In the genomic region with DNA sequence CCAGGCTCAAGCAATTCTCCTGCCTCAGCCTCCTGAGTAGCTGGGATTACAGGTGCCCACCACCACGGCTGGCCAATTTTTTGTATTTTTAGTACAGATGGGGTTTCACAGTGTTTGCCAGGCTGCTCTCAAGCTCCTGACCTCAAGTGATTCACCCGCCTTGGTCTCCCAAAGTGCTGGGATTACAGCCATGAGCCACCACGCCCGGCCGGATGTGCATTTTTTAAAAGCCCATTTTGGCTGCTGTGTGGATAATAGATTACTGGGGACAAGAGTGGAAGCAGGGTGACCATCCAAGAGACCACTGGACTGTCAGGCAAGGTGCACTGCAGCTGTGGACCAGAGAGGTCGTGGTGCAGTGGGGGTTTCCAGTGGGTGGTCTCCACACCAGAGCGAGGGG, we compare ENCODE assay signal across 3 cellular contexts.
A peak's percentile ranks its signal among the peaks of the same experiment; 100 is the strongest.
TF ChIP-seq lines count a peak whose summit lies in the region.

No MANE protein-coding gene starts in this region.

TF ChIP-seq in IMR-90, 13 proteins besides CTCF, POLR2A, EP300 and RAD21:
- TF ChIP-seq RFX5 (IDR thresholded peaks at IDR 0.05; ENCODE audit: low read depth, low read length), result no peak
- TF ChIP-seq BHLHE40 (IDR thresholded peaks at IDR 0.05; ENCODE audit: low read depth, low read length), result no peak
- TF ChIP-seq, protein P1, sequence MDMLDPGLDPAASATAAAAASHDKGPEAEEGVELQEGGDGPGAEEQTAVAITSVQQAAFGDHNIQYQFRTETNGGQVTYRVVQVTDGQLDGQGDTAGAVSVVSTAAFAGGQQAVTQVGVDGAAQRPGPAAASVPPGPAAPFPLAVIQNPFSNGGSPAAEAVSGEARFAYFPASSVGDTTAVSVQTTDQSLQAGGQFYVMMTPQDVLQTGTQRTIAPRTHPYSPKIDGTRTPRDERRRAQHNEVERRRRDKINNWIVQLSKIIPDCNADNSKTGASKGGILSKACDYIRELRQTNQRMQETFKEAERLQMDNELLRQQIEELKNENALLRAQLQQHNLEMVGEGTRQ (IDR thresholded peaks at IDR 0.05; ENCODE audit: low read depth, low read length), result no peak
- TF ChIP-seq CHD1 (IDR thresholded peaks at IDR 0.05; ENCODE audit: low read depth, low read length), result no peak
- no peak for TF ChIP-seq MXI1 (IDR thresholded peaks at IDR 0.05; ENCODE audit: borderline replicate concordance, low read depth, low read length)
- TF ChIP-seq RCOR1 (IDR thresholded peaks at IDR 0.05; ENCODE audit: insufficient replicate concordance, low read length), result no peak
- no peak for TF ChIP-seq FOS (IDR thresholded peaks at IDR 0.05; ENCODE audit: low read depth, low read length)
- TF ChIP-seq SMC3 (IDR thresholded peaks at IDR 0.05; ENCODE audit: low read depth, low read length), result no peak
- no peak for TF ChIP-seq MAZ (IDR thresholded peaks at IDR 0.05; ENCODE audit: borderline replicate concordance, low read depth, low read length)
- TF ChIP-seq NFE2L2 (IDR thresholded peaks at IDR 0.05; ENCODE audit: low read depth, low read length), result no peak
- TF ChIP-seq, protein P2, sequence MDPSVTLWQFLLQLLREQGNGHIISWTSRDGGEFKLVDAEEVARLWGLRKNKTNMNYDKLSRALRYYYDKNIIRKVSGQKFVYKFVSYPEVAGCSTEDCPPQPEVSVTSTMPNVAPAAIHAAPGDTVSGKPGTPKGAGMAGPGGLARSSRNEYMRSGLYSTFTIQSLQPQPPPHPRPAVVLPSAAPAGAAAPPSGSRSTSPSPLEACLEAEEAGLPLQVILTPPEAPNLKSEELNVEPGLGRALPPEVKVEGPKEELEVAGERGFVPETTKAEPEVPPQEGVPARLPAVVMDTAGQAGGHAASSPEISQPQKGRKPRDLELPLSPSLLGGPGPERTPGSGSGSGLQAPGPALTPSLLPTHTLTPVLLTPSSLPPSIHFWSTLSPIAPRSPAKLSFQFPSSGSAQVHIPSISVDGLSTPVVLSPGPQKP (IDR thresholded peaks at IDR 0.05; ENCODE audit: borderline replicate concordance, low read depth, low read length), result no peak
- TF ChIP-seq MAFK (IDR thresholded peaks at IDR 0.05; ENCODE audit: low read depth, low read length), result no peak
- no peak for TF ChIP-seq CEBPB (IDR thresholded peaks at IDR 0.05; ENCODE audit: low read depth, low read length)

TF ChIP-seq in K562, 482 proteins besides CTCF, POLR2A, EP300 and RAD21:
- TF ChIP-seq, protein P3, sequence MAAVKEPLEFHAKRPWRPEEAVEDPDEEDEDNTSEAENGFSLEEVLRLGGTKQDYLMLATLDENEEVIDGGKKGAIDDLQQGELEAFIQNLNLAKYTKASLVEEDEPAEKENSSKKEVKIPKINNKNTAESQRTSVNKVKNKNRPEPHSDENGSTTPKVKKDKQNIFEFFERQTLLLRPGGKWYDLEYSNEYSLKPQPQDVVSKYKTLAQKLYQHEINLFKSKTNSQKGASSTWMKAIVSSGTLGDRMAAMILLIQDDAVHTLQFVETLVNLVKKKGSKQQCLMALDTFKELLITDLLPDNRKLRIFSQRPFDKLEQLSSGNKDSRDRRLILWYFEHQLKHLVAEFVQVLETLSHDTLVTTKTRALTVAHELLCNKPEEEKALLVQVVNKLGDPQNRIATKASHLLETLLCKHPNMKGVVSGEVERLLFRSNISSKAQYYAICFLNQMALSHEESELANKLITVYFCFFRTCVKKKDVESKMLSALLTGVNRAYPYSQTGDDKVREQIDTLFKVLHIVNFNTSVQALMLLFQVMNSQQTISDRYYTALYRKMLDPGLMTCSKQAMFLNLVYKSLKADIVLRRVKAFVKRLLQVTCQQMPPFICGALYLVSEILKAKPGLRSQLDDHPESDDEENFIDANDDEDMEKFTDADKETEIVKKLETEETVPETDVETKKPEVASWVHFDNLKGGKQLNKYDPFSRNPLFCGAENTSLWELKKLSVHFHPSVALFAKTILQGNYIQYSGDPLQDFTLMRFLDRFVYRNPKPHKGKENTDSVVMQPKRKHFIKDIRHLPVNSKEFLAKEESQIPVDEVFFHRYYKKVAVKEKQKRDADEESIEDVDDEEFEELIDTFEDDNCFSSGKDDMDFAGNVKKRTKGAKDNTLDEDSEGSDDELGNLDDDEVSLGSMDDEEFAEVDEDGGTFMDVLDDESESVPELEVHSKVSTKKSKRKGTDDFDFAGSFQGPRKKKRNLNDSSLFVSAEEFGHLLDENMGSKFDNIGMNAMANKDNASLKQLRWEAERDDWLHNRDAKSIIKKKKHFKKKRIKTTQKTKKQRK (IDR thresholded peaks at IDR 0.05; ENCODE audit: borderline replicate concordance, low read depth, low read length), result no peak
- TF ChIP-seq ZNF175 (CRISPR knock-in tag; IDR thresholded peaks at IDR 0.05; ENCODE audit: low read depth), result 0 out of 2 replicates have a peak, but pooled peaks have one; percentile 34

TF ChIP-seq in GM23338, 12 proteins besides CTCF, POLR2A, EP300 and RAD21:
- TF ChIP-seq EZH2 (IDR thresholded peaks at IDR 0.05; ENCODE audit: low read depth, unreplicated experiment) (no peak), ZNF331 (CRISPR knock-in tag; IDR thresholded peaks at IDR 0.05; ENCODE audit: low read depth) (no peak), EZH2phosphoT487 (IDR thresholded peaks at IDR 0.05; ENCODE audit: unreplicated experiment) (no peak), NANOG (IDR thresholded peaks at IDR 0.05; ENCODE audit: borderline replicate concordance) (no peak), ZNF114 (CRISPR knock-in tag; IDR thresholded peaks at IDR 0.05) (no peak)
- TF ChIP-seq, protein P4, sequence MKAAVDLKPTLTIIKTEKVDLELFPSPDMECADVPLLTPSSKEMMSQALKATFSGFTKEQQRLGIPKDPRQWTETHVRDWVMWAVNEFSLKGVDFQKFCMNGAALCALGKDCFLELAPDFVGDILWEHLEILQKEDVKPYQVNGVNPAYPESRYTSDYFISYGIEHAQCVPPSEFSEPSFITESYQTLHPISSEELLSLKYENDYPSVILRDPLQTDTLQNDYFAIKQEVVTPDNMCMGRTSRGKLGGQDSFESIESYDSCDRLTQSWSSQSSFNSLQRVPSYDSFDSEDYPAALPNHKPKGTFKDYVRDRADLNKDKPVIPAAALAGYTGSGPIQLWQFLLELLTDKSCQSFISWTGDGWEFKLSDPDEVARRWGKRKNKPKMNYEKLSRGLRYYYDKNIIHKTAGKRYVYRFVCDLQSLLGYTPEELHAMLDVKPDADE (IDR thresholded peaks at IDR 0.05), result no peak
